ENCODE assay signal across 21 cellular contexts in genomic region chr10:77578583-77579227, GRCh38. TPM values are rescaled to one million over a fixed set of nuclear protein-coding genes. Genes with fewer than 3 reads are reported as not detected.
DNase-seq lines count a peak whose midpoint lies in the region; ATAC-seq and TF ChIP-seq lines count a peak whose summit lies in the region.
"Had no signal": no experiment of that assay in that cellular context is flagged by ENCODE, and none has a peak within 500 bp of the region (broad histone marks: within the 10 kb centered on the region; RNA-seq: fewer than 3 reads in every experiment).

No MANE protein-coding gene starts in this region.

- no peak overlapping the region for H3K9ac ChIP-seq in adipocyte (ENCODE audit: low read length)

- no peak overlapping the region for H3K27ac ChIP-seq in foreskin keratinocyte
- H3K27ac ChIP-seq in thoracic aorta: peak overlapping the region; percentile 25 to 41
- H3K27ac ChIP-seq: SK-N-MC, VCaP had no signal

- peaks cover 12% of the 10 kb centered on the region for H3K4me1 Mint-ChIP-seq in stimulated activated naive CD8-positive, alpha-beta T cell treated with anti-CD3 and anti-CD28 coated beads, Interleukin-15, amount 100 ng/mL, for 72 hours
- H3K4me1 Mint-ChIP-seq: CD4-positive, CD25-positive, alpha-beta regulatory T cell had no signal

- H3K9me3 Mint-ChIP-seq in stimulated activated naive CD8-positive, alpha-beta T cell treated with anti-CD3 and anti-CD28 coated beads, Interleukin-15, amount 100 ng/mL, for 72 hours: no peaks in the 10 kb centered on the region
- H3K9me3 Mint-ChIP-seq: activated T-helper 2 cell treated with anti-CD3 and anti-CD28 coated beads, Interferon-gamma antibody, Interleukin-2, Interleukin-4, amounts not matched to agents 10 μg/mL and 5 μg/mL and 100 μg/mL, durations not matched to agents 14 hours and 24 hours and 36 hours; H9 had no signal

- H3K4me3 ChIP-seq in adipocyte (ENCODE audit: low read length) (no peak overlapping the region), thoracic aorta (no peak overlapping the region)
- H3K4me3 ChIP-seq: K562, SK-N-MC had no signal

- H3K27me3 ChIP-seq in adipocyte (replicated peaks; ENCODE audit: control insufficient read depth, insufficient read depth, low read length): no peaks in the 10 kb centered on the region
- H3K27me3 ChIP-seq in foreskin keratinocyte: no peaks in the 10 kb centered on the region
- no peaks in the 10 kb centered on the region for H3K27me3 ChIP-seq in thoracic aorta (replicated peaks; ENCODE audit: insufficient read depth)

- H3K4me1 ChIP-seq in adipocyte (ENCODE audit: control insufficient read depth, insufficient read depth, low read length) (no peaks in the 10 kb centered on the region), foreskin keratinocyte (peaks cover 21% of the 10 kb centered on the region), thoracic aorta (ENCODE audit: control insufficient read depth in 1 of 2, low read depth in 2 of 2) (peaks cover 8 to 61% of the 10 kb centered on the region in 2 donors)

- intact Hi-C loops in left cardiac atrium (cut with DNase I): no loop called here

- ATAC-seq in foreskin keratinocyte (peak; percentile 77), thoracic aorta (ENCODE audit: insufficient number of reproducible peaks, low FRiP score, low read depth) (no peak), left cardiac atrium (no peak)
- no peak for ATAC-seq in stimulated activated naive CD8-positive, alpha-beta T cell treated with anti-CD3 and anti-CD28 coated beads, Interleukin-15, amount 100 ng/mL, for 72 hours
- ATAC-seq: K562 had no signal

- H3K36me3 ChIP-seq in adipocyte (ENCODE audit: control insufficient read depth, insufficient read depth, low read length, severe bottlenecking) (no peaks in the 10 kb centered on the region), thoracic aorta (no peaks in the 10 kb centered on the region)

- H3K4me3 Mint-ChIP-seq in stimulated activated naive CD8-positive, alpha-beta T cell treated with anti-CD3 and anti-CD28 coated beads, Interleukin-15, amount 100 ng/mL, for 72 hours: no peak overlapping the region
- H3K4me3 Mint-ChIP-seq: CD4-positive, CD25-positive, alpha-beta regulatory T cell; H9 had no signal

- no peaks in the 10 kb centered on the region for H3K27me3 Mint-ChIP-seq in stimulated activated naive CD8-positive, alpha-beta T cell treated with anti-CD3 and anti-CD28 coated beads, Interleukin-15, amount 100 ng/mL, for 72 hours
- H3K27me3 Mint-ChIP-seq: CD4-positive, CD25-positive, alpha-beta regulatory T cell had no signal

- no peak overlapping the region for H3K27ac Mint-ChIP-seq in stimulated activated naive CD8-positive, alpha-beta T cell treated with anti-CD3 and anti-CD28 coated beads, Interleukin-15, amount 100 ng/mL, for 72 hours
- H3K27ac Mint-ChIP-seq: activated T-helper 2 cell treated with anti-CD3 and anti-CD28 coated beads, Interferon-gamma antibody, Interleukin-2, Interleukin-4, amounts not matched to agents 10 μg/mL and 5 μg/mL and 100 μg/mL, durations not matched to agents 14 hours and 24 hours and 36 hours; CD4-positive, CD25-positive, alpha-beta regulatory T cell; H9 had no signal

- TF ChIP-seq CTCF in foreskin keratinocyte (conservative IDR thresholded peaks at IDR 0.05) (peak; percentile 9), thoracic aorta (IDR thresholded peaks at IDR 0.05) (no peak)

- no peaks in the 10 kb centered on the region for H3K9me3 ChIP-seq in adipocyte (ENCODE audit: control insufficient read depth, low read length)
- H3K9me3 ChIP-seq in thoracic aorta: no peaks in the 10 kb centered on the region

- DNase-seq in HK-2 (ENCODE audit: unreplicated experiment) (peak; percentile 26), adipocyte (ENCODE audit: low read depth) (peak; percentile 21), foreskin keratinocyte (peak; percentile 85 to 89), thoracic aorta (ENCODE audit: low spot score) (no peak), NCI-H1694 treated with DMSO at 0.1 percent for 48 hours (lab: John Stamatoyannopoulos, UW) (no peak), left cardiac atrium (no peak)
- no peak for DNase-seq in stimulated activated naive CD8-positive, alpha-beta T cell treated with anti-CD3 and anti-CD28 coated beads, Interleukin-15, amount 100 ng/mL, for 72 hours
- DNase-seq: activated CD8-positive, alpha-beta memory T cell treated with anti-CD3 and anti-CD28 coated beads for 24 hours; CD4-positive, CD25-positive, alpha-beta regulatory T cell; DND-41; effector CD4-positive, alpha-beta T cell; foreskin melanocyte; H9; midbrain; NCI-H2227 treated with DMSO at 0.1 percent for 48 hours; occipital lobe; stimulated activated CD4-positive, alpha-beta T cell treated with anti-CD3 and anti-CD28 coated beads, Interleukin-12 subunit alpha, Interleukin-12 subunit beta, amount 100 ng/mL, for 4 hours had no signal

RNA-seq across cellular contexts. Expression of gene KCNMA1, which starts 58.9 kb away (rescaled TPM):
- total RNA-seq in foreskin keratinocyte: 2.8 and 3.9 TPM in 2 replicates
- polyA plus RNA-seq in foreskin keratinocyte: 4.3 TPM in 2 replicates
- 100 to 1,000 TPM; 168 to 188 TPM for total RNA-seq in thoracic aorta
- 1 to 10 TPM; 4.1 to 5.3 TPM for total RNA-seq in left cardiac atrium
- total RNA-seq: CD4-positive, CD25-positive, alpha-beta regulatory T cell had no signal
- polyA plus RNA-seq: CD4-positive, CD25-positive, alpha-beta regulatory T cell had no signal

Comparison
In these comparisons a context has a peak if more than half of its experiments do, and no peak if none do; other contexts are left out.
1. DNase-seq: peak in HK-2 (single experiment), adipocyte (single experiment) and foreskin keratinocyte (2 of 2); none in thoracic aorta (single experiment), NCI-H1694 treated with DMSO at 0.1 percent for 48 hours (single experiment), left cardiac atrium (single experiment) and stimulated activated naive CD8-positive, alpha-beta T cell treated with anti-CD3 and anti-CD28 coated beads, Interleukin-15, amount 100 ng/mL, for 72 hours (0 of 2).
2. RNA of gene KCNMA1, which starts 58.9 kb away (total RNA-seq): 168 to 188 TPM in thoracic aorta; 4.1 to 5.3 TPM in left cardiac atrium and 2.8 to 3.9 TPM in foreskin keratinocyte; every median in the first group is over 10 times any median in the second.